In genomic region chr6:132812756-132813172, GRCh38 we compare ENCODE assay signal across 1 cellular context.
TF ChIP-seq lines count a peak whose summit lies in the region.

No MANE protein-coding gene starts in this region.

TF ChIP-seq in HepG2, 621 proteins besides CTCF, POLR2A, EP300 and RAD21 (continued from another document):
- no peak for TF ChIP-seq ZNF3 (CRISPR knock-in tag; IDR thresholded peaks at IDR 0.05)
- no peak for TF ChIP-seq ZNF501 (CRISPR knock-in tag; IDR thresholded peaks at IDR 0.05)
- TF ChIP-seq ZNF142 (CRISPR knock-in tag; IDR thresholded peaks at IDR 0.05) = no peak
- TF ChIP-seq MIXL1 (CRISPR knock-in tag; IDR thresholded peaks at IDR 0.05) = no peak
- TF ChIP-seq ASH2L (IDR thresholded peaks at IDR 0.05; ENCODE audit: insufficient read length, low read depth, low read length) = peak; percentile 33
